In genomic region chr12:28650906-28651305, GRCh38 we compare ENCODE assay signal across 7 cellular contexts.
"Had no signal": no experiment of that assay in that cellular context is flagged by ENCODE, and none has a peak within 500 bp of the region (broad histone marks: within the 10 kb centered on the region; RNA-seq: fewer than 3 reads in every experiment).

No MANE protein-coding gene starts in this region.

- H3K9ac ChIP-seq: GM23248, KMS-11 had no signal

- H3K4me2 ChIP-seq: KMS-11 had no signal

- DNase-seq: GM23248, GOT3, H7, HCEC 1CT, KBM-7 had no signal

- H3K4me3 ChIP-seq: GM23248 had no signal

- H2AFZ ChIP-seq: GM23248 had no signal

- FAIRE-seq: HTR-8/SVneo had no signal

- H3K27ac ChIP-seq: GM23248, KMS-11 had no signal
